Comparison of ENCODE assay signal across 8 cellular contexts in genomic region chr12:110744176-110744575, GRCh38. TPM values are rescaled to one million over a fixed set of nuclear protein-coding genes. Genes with fewer than 3 reads are reported as not detected.
DNase-seq lines count a peak whose midpoint lies in the region; ATAC-seq and TF ChIP-seq lines count a peak whose summit lies in the region.

No MANE protein-coding gene starts in this region.

- 70% methylated on average over 4 of the region's 4 CpGs for WGBS in esophagus muscularis mucosa

- H3K36me3 ChIP-seq in esophagus muscularis mucosa (no peaks in the 10 kb centered on the region), neuron (ENCODE audit: insufficient read depth, low read length) (peaks cover 3% of the 10 kb centered on the region)

- TF ChIP-seq CTCF in esophagus muscularis mucosa (IDR thresholded peaks at IDR 0.05), result no peak

- H3K27me3 ChIP-seq in esophagus muscularis mucosa, result no peaks in the 10 kb centered on the region
- no peaks in the 10 kb centered on the region for H3K27me3 ChIP-seq in neuron (ENCODE audit: insufficient read depth, low read length)

- H3K4me3 ChIP-seq in esophagus muscularis mucosa, result peak overlapping the region in 2 of 4 donors; percentile 91 to 100
- peak overlapping the region; percentile 98 for H3K4me3 ChIP-seq in neuron (ENCODE audit: low read length)

- intact Hi-C loops in esophagus muscularis mucosa (cut with DNase I), result loop anchor here (5.0 kb wide), 1 partner anchor 143 kb away; no protein-coding TSS in a partner anchor

- no peak for TF ChIP-seq POLR2A in esophagus muscularis mucosa (IDR thresholded peaks at IDR 0.05; ENCODE audit: low read depth)

- ATAC-seq in HG02870 (IDR thresholded peaks at IDR 0.05; ENCODE audit: unreplicated experiment) (no peak), GM21786 (IDR thresholded peaks at IDR 0.05; ENCODE audit: unreplicated experiment) (no peak)

- DNase-seq in COLO829 (ENCODE audit: low spot score) (peak; percentile 87), RPMI7951 (ENCODE audit: low read depth) (peak; percentile 74), esophagus muscularis mucosa (ENCODE audit: extremely low spot score) (no peak), activated gamma-delta T cell (lab: John Stamatoyannopoulos, UW) (no peak)
- no peak for DNase-seq in activated effector memory CD4-positive, alpha-beta T cell treated with Interleukin-2 at 50 U/mL for 16 hours

- TF ChIP-seq EP300 in esophagus muscularis mucosa (IDR thresholded peaks at IDR 0.05), result no peak

- H3K27ac ChIP-seq in esophagus muscularis mucosa (replicated peaks in 1 of 4), result peak overlapping the region; percentile 89 to 96 (median 94)

- H3K4me1 ChIP-seq in esophagus muscularis mucosa (peaks cover 40 to 50% (median 46%) of the 10 kb centered on the region in 4 donors), neuron (ENCODE audit: insufficient read depth, low read length) (peaks cover 25% of the 10 kb centered on the region)

- no peak overlapping the region for H2AFZ ChIP-seq in neuron (ENCODE audit: low read depth, low read length)

- no peaks in the 10 kb centered on the region for H3K9me3 ChIP-seq in esophagus muscularis mucosa
- H3K9me3 ChIP-seq in neuron (ENCODE audit: low read length), result no peaks in the 10 kb centered on the region

RNA-seq across cellular contexts. Expression of gene PPP1CC, which starts 1.5 kb away (rescaled TPM):
- 138 and 148 TPM in 2 replicates for total RNA-seq in RPMI7951 (2014; rRNA removed; shearing (Covaris generic))
- 100 to 1,000 TPM in 3 of 4 donors, 10 to 100 TPM in 1; 92.2 to 120 (median 101) TPM for total RNA-seq in esophagus muscularis mucosa

RNA-seq across cellular contexts. Expression of gene HVCN1, which starts 55.3 kb away (rescaled TPM):
- 2.2 and 3.2 TPM in 2 replicates for total RNA-seq in RPMI7951 (2014; rRNA removed; shearing (Covaris generic))
- total RNA-seq in esophagus muscularis mucosa, result 1 to 10 TPM; 5.4 to 8.9 (median 7.1) TPM

Comparison
In these comparisons a context has a peak if more than half of its experiments do, and no peak if none do; other contexts are left out.
1. DNase-seq: peak in COLO829 (single experiment) and RPMI7951 (single experiment); none in esophagus muscularis mucosa (single experiment), activated gamma-delta T cell (single experiment) and activated effector memory CD4-positive, alpha-beta T cell treated with Interleukin-2 at 50 U/mL for 16 hours (single experiment).